ENCODE assay signal across 29 cellular contexts in genomic region chr15:36479200-36479896, GRCh38.
DNase-seq lines count a peak whose midpoint lies in the region; ATAC-seq and TF ChIP-seq lines count a peak whose summit lies in the region.
"Had no signal": no experiment of that assay in that cellular context is flagged by ENCODE, and none has a peak within 500 bp of the region (broad histone marks: within the 10 kb centered on the region; RNA-seq: fewer than 3 reads in every experiment).

No MANE protein-coding gene starts in this region.

- H3K9me3 ChIP-seq in mammary epithelial cell (replicated peaks; ENCODE audit: insufficient read depth, low read length) (no peaks in the 10 kb centered on the region), aorta (ENCODE audit: control insufficient read depth, low read length) (no peaks in the 10 kb centered on the region)
- H3K9me3 ChIP-seq: upper lobe of right lung had no signal

- DNase-seq in MCF 10A (ENCODE audit: unreplicated experiment), result peak; percentile 4
- DNase-seq in mammary epithelial cell, result no peak
- peak; percentile 80 for DNase-seq in amniotic epithelial cell (ENCODE audit: low read depth)
- DNase-seq in fibroblast of the aortic adventitia (ENCODE audit: low read depth), result peak; percentile 8
- no peak for DNase-seq in stimulated activated CD4-positive, alpha-beta T cell treated with anti-CD3 and anti-CD28 coated beads, Interleukin-4, amount 100 ng/mL, for 4 hours
- no peak for DNase-seq in aorta
- DNase-seq: activated CD4-positive, alpha-beta memory T cell treated with anti-CD3 and anti-CD28 coated beads, Interleukin-2, amount 10 ng/mL, durations not matched to agents 7 days and 5 days; activated CD8-positive, alpha-beta memory T cell treated with anti-CD3 and anti-CD28 coated beads, Interleukin-2, amount 50 U/mL, for 48 hours; activated naive CD4-positive, alpha-beta T cell treated with anti-CD3 and anti-CD28 coated beads, Interleukin-2, amount 10 ng/mL, durations not matched to agents 7 days and 5 days; AML-193; amniotic stem cell; CD4-positive, alpha-beta T cell; DMS79 treated with DMSO at 0.1 percent for 48 hours; GF-D8; MV-4-11; NCI-H1436; NCI-H2081; NCI-H2227 treated with DMSO at 0.1 percent for 48 hours; NCI-H526 treated with DMSO at 0.1 percent for 48 hours; nephron progenitor cell; NK-92 treated with Interleukin-12 subunit alpha and Interleukin-12 subunit beta, amount 100 ng/mL, for 24 hours; stimulated activated naive CD8-positive, alpha-beta T cell treated with anti-CD3 and anti-CD28 coated beads, Interleukin-15, Interleukin-2, amounts not matched to agents 100 U/mL and 50 U/mL, for 24 hours; upper lobe of right lung had no signal

- H2AFZ ChIP-seq in mammary epithelial cell (ENCODE audit: low read depth, low read length), result no peak overlapping the region

- H3K36me3 ChIP-seq in mammary epithelial cell (ENCODE audit: insufficient read depth, low read length) (no peaks in the 10 kb centered on the region), aorta (ENCODE audit: control insufficient read depth in 1 of 2, insufficient read depth in 2 of 2, low read length in 1 of 2) (no peaks in the 10 kb centered on the region)
- H3K36me3 ChIP-seq: upper lobe of right lung had no signal

- WGBS in mammary epithelial cell (ENCODE audit: low coverage, missing lambda C conversion rate), result 90% methylated on average over 9 of the region's 9 CpGs
- WGBS in aorta, 2 donors, result 68 to 74% methylated on average over 9 of the region's 9 CpGs

- H3K4me3 Mint-ChIP-seq in MCF 10A (ENCODE audit: unreplicated experiment), result no peak overlapping the region
- H3K4me3 Mint-ChIP-seq: activated CD4-positive, alpha-beta memory T cell treated with anti-CD3 and anti-CD28 coated beads, Interleukin-2, amount 10 ng/mL, durations not matched to agents 7 days and 5 days; activated naive CD4-positive, alpha-beta T cell treated with anti-CD3 and anti-CD28 coated beads, Interleukin-2, amount 10 ng/mL, durations not matched to agents 7 days and 5 days; CD4-positive, alpha-beta T cell; nephron progenitor cell had no signal

- H3K27me3 Mint-ChIP-seq in MCF 10A (ENCODE audit: insufficient read depth, unreplicated experiment), result no peaks in the 10 kb centered on the region
- H3K27me3 Mint-ChIP-seq: activated CD4-positive, alpha-beta memory T cell treated with anti-CD3 and anti-CD28 coated beads, Interleukin-2, amount 10 ng/mL, durations not matched to agents 7 days and 5 days; activated naive CD4-positive, alpha-beta T cell treated with anti-CD3 and anti-CD28 coated beads, Interleukin-2, amount 10 ng/mL, durations not matched to agents 7 days and 5 days; CD4-positive, alpha-beta T cell had no signal

- no peak overlapping the region for H3K27ac Mint-ChIP-seq in MCF 10A (ENCODE audit: low read depth, unreplicated experiment)
- H3K27ac Mint-ChIP-seq: activated CD4-positive, alpha-beta memory T cell treated with anti-CD3 and anti-CD28 coated beads, Interleukin-2, amount 10 ng/mL, durations not matched to agents 7 days and 5 days; activated naive CD4-positive, alpha-beta T cell treated with anti-CD3 and anti-CD28 coated beads, Interleukin-2, amount 10 ng/mL, durations not matched to agents 7 days and 5 days; CD4-positive, alpha-beta T cell; nephron progenitor cell had no signal

- no peak overlapping the region for H3K9ac ChIP-seq in mammary epithelial cell (ENCODE audit: insufficient read depth, low read length)

- H3K9me3 Mint-ChIP-seq in MCF 10A (ENCODE audit: unreplicated experiment), result no peaks in the 10 kb centered on the region
- H3K9me3 Mint-ChIP-seq: activated CD4-positive, alpha-beta memory T cell treated with anti-CD3 and anti-CD28 coated beads, Interleukin-2, amount 10 ng/mL, durations not matched to agents 7 days and 5 days; CD4-positive, alpha-beta T cell had no signal

- TF ChIP-seq CTCF in MCF 10A (IDR thresholded peaks at IDR 0.05; ENCODE audit: unreplicated experiment) (no peak), mammary epithelial cell (conservative IDR thresholded peaks at IDR 0.05 in 1 of 2, IDR thresholded peaks at IDR 0.05 in 1 of 2; ENCODE audit: extremely low read depth in 1 of 2, insufficient read depth in 1 of 2, low read depth in 1 of 2, low read length in 2 of 2) (no peak), fibroblast of the aortic adventitia (IDR thresholded peaks at IDR 0.05; ENCODE audit: insufficient read depth, low read length) (no peak)

- no peak overlapping the region for H3K4me3 ChIP-seq in mammary epithelial cell (replicated peaks in 1 of 3; ENCODE audit: insufficient read depth in 1 of 3, low read depth in 2 of 3, low read length in 3 of 3)
- H3K4me3 ChIP-seq in fibroblast of the aortic adventitia (ENCODE audit: low read depth, low read length), result no peak overlapping the region
- no peak overlapping the region for H3K4me3 ChIP-seq in aorta (ENCODE audit: low read length in 2 of 2)
- H3K4me3 ChIP-seq: lung, upper lobe of right lung had no signal

- dilution Hi-C loops in mammary epithelial cell (cut with HindIII; ENCODE audit: low sequenced_read_pairs), result loop anchor here (5.0 kb wide), 1 partner anchor 42 kb away; no protein-coding TSS in a partner anchor

- in situ Hi-C loops in mammary epithelial cell (cut with MboI; ENCODE audit: low sequenced_read_pairs in 2 of 2), result no loop called here

- H3K79me2 ChIP-seq in mammary epithelial cell (ENCODE audit: insufficient read depth, low read length), result no peaks in the 10 kb centered on the region

- H3K4me1 Mint-ChIP-seq in MCF 10A (ENCODE audit: insufficient read depth, unreplicated experiment), result no peaks in the 10 kb centered on the region
- H3K4me1 Mint-ChIP-seq: activated CD4-positive, alpha-beta memory T cell treated with anti-CD3 and anti-CD28 coated beads, Interleukin-2, amount 10 ng/mL, durations not matched to agents 7 days and 5 days; activated naive CD4-positive, alpha-beta T cell treated with anti-CD3 and anti-CD28 coated beads, Interleukin-2, amount 10 ng/mL, durations not matched to agents 7 days and 5 days had no signal

- BruUV-seq in MCF 10A (replicated peaks; lab: Mats Ljungman, UMichigan) (no TSS peak), mammary epithelial cell (replicated peaks; lab: Mats Ljungman, UMichigan) (no TSS peak)

- no peak overlapping the region for H3K4me2 ChIP-seq in mammary epithelial cell (ENCODE audit: insufficient read depth, low read depth, low read length)

- H3K27ac ChIP-seq in mammary epithelial cell (ENCODE audit: insufficient read depth, low read depth, low read length) (no peak overlapping the region), aorta (ENCODE audit: low read depth in 1 of 2, low read length in 2 of 2) (no peak overlapping the region)
- H3K27ac ChIP-seq: 22Rv1, upper lobe of right lung had no signal

- POLR2A ChIA-PET in MCF 10A (lab: Yijun Ruan, JAX), result interaction anchor here (1.5 kb wide), 1 partner anchor 10 kb away, joined by 3 read pairs; no protein-coding TSS in a partner anchor

- H3K27me3 ChIP-seq in mammary epithelial cell (ENCODE audit: insufficient read depth, low read length), result no peaks in the 10 kb centered on the region
- H3K27me3 ChIP-seq in aorta (ENCODE audit: control insufficient read depth in 1 of 2, insufficient read depth in 2 of 2, low read length in 1 of 2), result no peaks in the 10 kb centered on the region
- H3K27me3 ChIP-seq: upper lobe of right lung had no signal

- CTCF ChIA-PET in MCF 10A (lab: Yijun Ruan, JAX) (interaction anchor here (0.8 to 1.4 kb wide), 4 partner anchors 18 to 1400 kb away, joined by 3 to 4 read pairs (median 3); no protein-coding TSS in a partner anchor), mammary epithelial cell (lab: Charles Lee; ENCODE audit: low non-redundant PET) (no interaction called here)

- H3K36me3 Mint-ChIP-seq in MCF 10A (ENCODE audit: insufficient read depth, unreplicated experiment), result no peaks in the 10 kb centered on the region
- H3K36me3 Mint-ChIP-seq: activated naive CD4-positive, alpha-beta T cell treated with anti-CD3 and anti-CD28 coated beads, Interleukin-2, amount 10 ng/mL, durations not matched to agents 7 days and 5 days had no signal

- no peaks in the 10 kb centered on the region for H4K20me1 ChIP-seq in mammary epithelial cell (ENCODE audit: insufficient read depth, low read length)

- no peaks in the 10 kb centered on the region for H3K4me1 ChIP-seq in mammary epithelial cell (ENCODE audit: insufficient read depth, low read length)
- no peaks in the 10 kb centered on the region for H3K4me1 ChIP-seq in aorta (ENCODE audit: control insufficient read depth in 1 of 2, insufficient read depth in 2 of 2, low read length in 2 of 2)
- H3K4me1 ChIP-seq: upper lobe of right lung had no signal

- intact Hi-C loops in MCF 10A (cut with micrococcal nuclease) (no loop called here), mammary epithelial cell (cut with micrococcal nuclease) (no loop called here), aorta (cut with DNase I) (no loop called here)

- no peak for ATAC-seq in HG03521 (IDR thresholded peaks at IDR 0.05; ENCODE audit: unreplicated experiment)
- no peak for ATAC-seq in aorta (ENCODE audit: low FRiP score)
- no peak for ATAC-seq in HG03457 (IDR thresholded peaks at IDR 0.05; ENCODE audit: unreplicated experiment)
- ATAC-seq: Right ventricle myocardium inferior; SK-N-SH treated with all-trans-retinoic acid at 6 μM for 48 hours; stimulated activated naive CD8-positive, alpha-beta T cell treated with anti-CD3 and anti-CD28 coated beads, Interleukin-15, Interleukin-2, amounts not matched to agents 100 U/mL and 50 U/mL, for 24 hours; upper lobe of right lung had no signal

Comparison
In these comparisons a context has a peak if more than half of its experiments do, and no peak if none do; other contexts are left out.
1. DNase-seq: peak in MCF 10A (single experiment), amniotic epithelial cell (single experiment) and fibroblast of the aortic adventitia (single experiment); none in mammary epithelial cell (single experiment), stimulated activated CD4-positive, alpha-beta T cell treated with anti-CD3 and anti-CD28 coated beads, Interleukin-4, amount 100 ng/mL, for 4 hours (0 of 2) and aorta (0 of 2).